ENCODE assay signal across 1 cellular context in the genomic region with DNA sequence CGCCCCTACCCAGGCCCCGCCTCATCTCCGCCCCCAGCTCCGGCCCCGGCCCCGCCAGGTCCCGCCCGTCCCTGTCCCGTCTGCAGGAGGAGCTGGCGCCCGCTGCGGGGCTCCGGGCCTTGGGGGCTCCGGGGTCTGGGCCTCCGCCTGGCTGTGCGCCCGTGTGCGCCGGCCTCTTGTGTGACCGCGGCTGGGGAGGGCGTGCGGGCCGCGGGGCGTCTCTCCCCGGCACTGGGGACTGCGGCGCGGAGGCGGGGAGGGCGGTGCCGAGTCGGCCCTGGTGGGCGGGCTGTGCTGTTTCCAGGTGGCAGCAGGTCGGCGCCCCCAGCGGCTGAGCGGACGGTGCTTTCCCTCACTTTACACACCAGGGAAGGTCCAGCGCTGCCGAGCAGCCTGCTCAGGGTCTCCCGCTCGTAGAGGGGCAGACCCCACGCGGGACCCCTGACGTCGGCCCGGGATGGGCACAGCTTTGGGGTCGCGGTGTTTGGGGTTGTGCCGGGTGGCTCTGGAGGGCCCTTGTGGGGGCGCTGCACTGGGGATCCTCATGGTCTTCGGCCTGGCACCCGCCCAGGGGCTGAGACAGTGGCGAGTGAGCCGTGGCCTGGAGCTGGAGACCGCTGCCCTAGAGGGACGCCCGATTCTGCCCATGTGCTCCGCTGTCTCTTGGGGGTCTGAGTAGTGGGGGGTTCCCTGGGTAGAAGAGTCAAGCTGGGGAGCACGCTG.
A peak's percentile ranks its signal among the peaks of the same experiment; 100 is the strongest.
TF ChIP-seq lines count a peak whose summit lies in the region.

No MANE protein-coding gene starts in this region.

TF ChIP-seq in K562, 482 proteins besides CTCF, POLR2A, EP300 and RAD21 (continues in another document):
- no peak for TF ChIP-seq ZFP36 (IDR thresholded peaks at IDR 0.05; ENCODE audit: low read depth, low read length, partially characterized antibody)
- no peak for TF ChIP-seq XRCC3 (IDR thresholded peaks at IDR 0.05)
- TF ChIP-seq CHD2 (IDR thresholded peaks at IDR 0.05; ENCODE audit: low read depth, low read length), result no peak
- no peak for TF ChIP-seq PHF20 (IDR thresholded peaks at IDR 0.05; ENCODE audit: partially characterized antibody)
- TF ChIP-seq MAFK (IDR thresholded peaks at IDR 0.05; ENCODE audit: low read length), result no peak
- TF ChIP-seq NR2C2 (CRISPR knock-in tag; IDR thresholded peaks at IDR 0.05), result 0 out of 2 replicates have a peak, but pooled peaks have one; percentile 39
- no peak for TF ChIP-seq NR2C2 (tag; IDR thresholded peaks at IDR 0.05)
- TF ChIP-seq CHD1 (IDR thresholded peaks at IDR 0.05; ENCODE audit: low read length), result no peak
- TF ChIP-seq NR4A1 (CRISPR knock-in tag; IDR thresholded peaks at IDR 0.05), result no peak
- TF ChIP-seq NR4A1 (tag; IDR thresholded peaks at IDR 0.05), result no peak
- TF ChIP-seq SRSF1 (IDR thresholded peaks at IDR 0.05; ENCODE audit: low read depth, low read length), result no peak
- TF ChIP-seq, protein P1, sequence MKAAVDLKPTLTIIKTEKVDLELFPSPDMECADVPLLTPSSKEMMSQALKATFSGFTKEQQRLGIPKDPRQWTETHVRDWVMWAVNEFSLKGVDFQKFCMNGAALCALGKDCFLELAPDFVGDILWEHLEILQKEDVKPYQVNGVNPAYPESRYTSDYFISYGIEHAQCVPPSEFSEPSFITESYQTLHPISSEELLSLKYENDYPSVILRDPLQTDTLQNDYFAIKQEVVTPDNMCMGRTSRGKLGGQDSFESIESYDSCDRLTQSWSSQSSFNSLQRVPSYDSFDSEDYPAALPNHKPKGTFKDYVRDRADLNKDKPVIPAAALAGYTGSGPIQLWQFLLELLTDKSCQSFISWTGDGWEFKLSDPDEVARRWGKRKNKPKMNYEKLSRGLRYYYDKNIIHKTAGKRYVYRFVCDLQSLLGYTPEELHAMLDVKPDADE (conservative IDR thresholded peaks at IDR 0.05; ENCODE audit: control insufficient read depth, low read depth, low read length), result 0 out of 2 replicates have a peak, but pooled peaks have one; percentile 37
- TF ChIP-seq, protein P2, sequence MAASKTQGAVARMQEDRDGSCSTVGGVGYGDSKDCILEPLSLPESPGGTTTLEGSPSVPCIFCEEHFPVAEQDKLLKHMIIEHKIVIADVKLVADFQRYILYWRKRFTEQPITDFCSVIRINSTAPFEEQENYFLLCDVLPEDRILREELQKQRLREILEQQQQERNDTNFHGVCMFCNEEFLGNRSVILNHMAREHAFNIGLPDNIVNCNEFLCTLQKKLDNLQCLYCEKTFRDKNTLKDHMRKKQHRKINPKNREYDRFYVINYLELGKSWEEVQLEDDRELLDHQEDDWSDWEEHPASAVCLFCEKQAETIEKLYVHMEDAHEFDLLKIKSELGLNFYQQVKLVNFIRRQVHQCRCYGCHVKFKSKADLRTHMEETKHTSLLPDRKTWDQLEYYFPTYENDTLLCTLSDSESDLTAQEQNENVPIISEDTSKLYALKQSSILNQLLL (CRISPR knock-in tag; IDR thresholded peaks at IDR 0.05; ENCODE audit: borderline replicate concordance), result no peak
- no peak for TF ChIP-seq PHB (CRISPR knock-in tag; IDR thresholded peaks at IDR 0.05)
- TF ChIP-seq, protein P3, sequence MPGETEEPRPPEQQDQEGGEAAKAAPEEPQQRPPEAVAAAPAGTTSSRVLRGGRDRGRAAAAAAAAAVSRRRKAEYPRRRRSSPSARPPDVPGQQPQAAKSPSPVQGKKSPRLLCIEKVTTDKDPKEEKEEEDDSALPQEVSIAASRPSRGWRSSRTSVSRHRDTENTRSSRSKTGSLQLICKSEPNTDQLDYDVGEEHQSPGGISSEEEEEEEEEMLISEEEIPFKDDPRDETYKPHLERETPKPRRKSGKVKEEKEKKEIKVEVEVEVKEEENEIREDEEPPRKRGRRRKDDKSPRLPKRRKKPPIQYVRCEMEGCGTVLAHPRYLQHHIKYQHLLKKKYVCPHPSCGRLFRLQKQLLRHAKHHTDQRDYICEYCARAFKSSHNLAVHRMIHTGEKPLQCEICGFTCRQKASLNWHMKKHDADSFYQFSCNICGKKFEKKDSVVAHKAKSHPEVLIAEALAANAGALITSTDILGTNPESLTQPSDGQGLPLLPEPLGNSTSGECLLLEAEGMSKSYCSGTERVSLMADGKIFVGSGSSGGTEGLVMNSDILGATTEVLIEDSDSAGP (CRISPR knock-in tag; IDR thresholded peaks at IDR 0.05), result no peak
- TF ChIP-seq, protein P4, sequence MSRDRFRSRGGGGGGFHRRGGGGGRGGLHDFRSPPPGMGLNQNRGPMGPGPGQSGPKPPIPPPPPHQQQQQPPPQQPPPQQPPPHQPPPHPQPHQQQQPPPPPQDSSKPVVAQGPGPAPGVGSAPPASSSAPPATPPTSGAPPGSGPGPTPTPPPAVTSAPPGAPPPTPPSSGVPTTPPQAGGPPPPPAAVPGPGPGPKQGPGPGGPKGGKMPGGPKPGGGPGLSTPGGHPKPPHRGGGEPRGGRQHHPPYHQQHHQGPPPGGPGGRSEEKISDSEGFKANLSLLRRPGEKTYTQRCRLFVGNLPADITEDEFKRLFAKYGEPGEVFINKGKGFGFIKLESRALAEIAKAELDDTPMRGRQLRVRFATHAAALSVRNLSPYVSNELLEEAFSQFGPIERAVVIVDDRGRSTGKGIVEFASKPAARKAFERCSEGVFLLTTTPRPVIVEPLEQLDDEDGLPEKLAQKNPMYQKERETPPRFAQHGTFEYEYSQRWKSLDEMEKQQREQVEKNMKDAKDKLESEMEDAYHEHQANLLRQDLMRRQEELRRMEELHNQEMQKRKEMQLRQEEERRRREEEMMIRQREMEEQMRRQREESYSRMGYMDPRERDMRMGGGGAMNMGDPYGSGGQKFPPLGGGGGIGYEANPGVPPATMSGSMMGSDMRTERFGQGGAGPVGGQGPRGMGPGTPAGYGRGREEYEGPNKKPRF (IDR thresholded peaks at IDR 0.05; ENCODE audit: low read depth, low read length), result no peak
- TF ChIP-seq FOXP1 (CRISPR knock-in tag; IDR thresholded peaks at IDR 0.05), result no peak; the same call in 1 of the 2 replicates
- TF ChIP-seq ADNP (tag; IDR thresholded peaks at IDR 0.05), result no peak
- TF ChIP-seq MYBL2 (IDR thresholded peaks at IDR 0.05; ENCODE audit: low read depth), result no peak
- no peak for TF ChIP-seq MYBL2 (CRISPR knock-in tag; IDR thresholded peaks at IDR 0.05; ENCODE audit: borderline replicate concordance)
- TF ChIP-seq, protein P5, sequence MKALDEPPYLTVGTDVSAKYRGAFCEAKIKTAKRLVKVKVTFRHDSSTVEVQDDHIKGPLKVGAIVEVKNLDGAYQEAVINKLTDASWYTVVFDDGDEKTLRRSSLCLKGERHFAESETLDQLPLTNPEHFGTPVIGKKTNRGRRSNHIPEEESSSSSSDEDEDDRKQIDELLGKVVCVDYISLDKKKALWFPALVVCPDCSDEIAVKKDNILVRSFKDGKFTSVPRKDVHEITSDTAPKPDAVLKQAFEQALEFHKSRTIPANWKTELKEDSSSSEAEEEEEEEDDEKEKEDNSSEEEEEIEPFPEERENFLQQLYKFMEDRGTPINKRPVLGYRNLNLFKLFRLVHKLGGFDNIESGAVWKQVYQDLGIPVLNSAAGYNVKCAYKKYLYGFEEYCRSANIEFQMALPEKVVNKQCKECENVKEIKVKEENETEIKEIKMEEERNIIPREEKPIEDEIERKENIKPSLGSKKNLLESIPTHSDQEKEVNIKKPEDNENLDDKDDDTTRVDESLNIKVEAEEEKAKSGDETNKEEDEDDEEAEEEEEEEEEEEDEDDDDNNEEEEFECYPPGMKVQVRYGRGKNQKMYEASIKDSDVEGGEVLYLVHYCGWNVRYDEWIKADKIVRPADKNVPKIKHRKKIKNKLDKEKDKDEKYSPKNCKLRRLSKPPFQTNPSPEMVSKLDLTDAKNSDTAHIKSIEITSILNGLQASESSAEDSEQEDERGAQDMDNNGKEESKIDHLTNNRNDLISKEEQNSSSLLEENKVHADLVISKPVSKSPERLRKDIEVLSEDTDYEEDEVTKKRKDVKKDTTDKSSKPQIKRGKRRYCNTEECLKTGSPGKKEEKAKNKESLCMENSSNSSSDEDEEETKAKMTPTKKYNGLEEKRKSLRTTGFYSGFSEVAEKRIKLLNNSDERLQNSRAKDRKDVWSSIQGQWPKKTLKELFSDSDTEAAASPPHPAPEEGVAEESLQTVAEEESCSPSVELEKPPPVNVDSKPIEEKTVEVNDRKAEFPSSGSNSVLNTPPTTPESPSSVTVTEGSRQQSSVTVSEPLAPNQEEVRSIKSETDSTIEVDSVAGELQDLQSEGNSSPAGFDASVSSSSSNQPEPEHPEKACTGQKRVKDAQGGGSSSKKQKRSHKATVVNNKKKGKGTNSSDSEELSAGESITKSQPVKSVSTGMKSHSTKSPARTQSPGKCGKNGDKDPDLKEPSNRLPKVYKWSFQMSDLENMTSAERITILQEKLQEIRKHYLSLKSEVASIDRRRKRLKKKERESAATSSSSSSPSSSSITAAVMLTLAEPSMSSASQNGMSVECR (CRISPR knock-in tag; IDR thresholded peaks at IDR 0.05), result peak; percentile 63
- TF ChIP-seq SMAD1 (IDR thresholded peaks at IDR 0.05; ENCODE audit: low read depth, low read length, partially characterized antibody), result no peak
- no peak for TF ChIP-seq NELFE (IDR thresholded peaks at IDR 0.05; ENCODE audit: insufficient read depth, insufficient read length)
- TF ChIP-seq ZNF644 (tag; IDR thresholded peaks at IDR 0.05; ENCODE audit: low read depth), result no peak
- peak; percentile 61 for TF ChIP-seq NFIC (IDR thresholded peaks at IDR 0.05)
- TF ChIP-seq SAFB2 (IDR thresholded peaks at IDR 0.05; ENCODE audit: borderline replicate concordance, low read depth, low read length, severe bottlenecking), result no peak
- TF ChIP-seq PCBP1 (IDR thresholded peaks at IDR 0.05; ENCODE audit: low read depth, low read length, poor library complexity, severe bottlenecking), result no peak
- TF ChIP-seq, protein P6, sequence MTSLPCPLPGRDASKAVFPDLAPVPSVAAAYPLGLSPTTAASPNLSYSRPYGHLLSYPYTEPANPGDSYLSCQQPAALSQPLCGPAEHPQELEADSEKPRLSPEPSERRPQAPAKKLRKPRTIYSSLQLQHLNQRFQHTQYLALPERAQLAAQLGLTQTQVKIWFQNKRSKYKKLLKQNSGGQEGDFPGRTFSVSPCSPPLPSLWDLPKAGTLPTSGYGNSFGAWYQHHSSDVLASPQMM (CRISPR knock-in tag; IDR thresholded peaks at IDR 0.05), result no peak
- no peak for TF ChIP-seq ZKSCAN8 (CRISPR knock-in tag; IDR thresholded peaks at IDR 0.05)
- peak; percentile 21 for TF ChIP-seq CXXC5 (CRISPR knock-in tag; IDR thresholded peaks at IDR 0.05)
- no peak for TF ChIP-seq ZNF175 (CRISPR knock-in tag; IDR thresholded peaks at IDR 0.05; ENCODE audit: low read depth)
- TF ChIP-seq, protein P7, sequence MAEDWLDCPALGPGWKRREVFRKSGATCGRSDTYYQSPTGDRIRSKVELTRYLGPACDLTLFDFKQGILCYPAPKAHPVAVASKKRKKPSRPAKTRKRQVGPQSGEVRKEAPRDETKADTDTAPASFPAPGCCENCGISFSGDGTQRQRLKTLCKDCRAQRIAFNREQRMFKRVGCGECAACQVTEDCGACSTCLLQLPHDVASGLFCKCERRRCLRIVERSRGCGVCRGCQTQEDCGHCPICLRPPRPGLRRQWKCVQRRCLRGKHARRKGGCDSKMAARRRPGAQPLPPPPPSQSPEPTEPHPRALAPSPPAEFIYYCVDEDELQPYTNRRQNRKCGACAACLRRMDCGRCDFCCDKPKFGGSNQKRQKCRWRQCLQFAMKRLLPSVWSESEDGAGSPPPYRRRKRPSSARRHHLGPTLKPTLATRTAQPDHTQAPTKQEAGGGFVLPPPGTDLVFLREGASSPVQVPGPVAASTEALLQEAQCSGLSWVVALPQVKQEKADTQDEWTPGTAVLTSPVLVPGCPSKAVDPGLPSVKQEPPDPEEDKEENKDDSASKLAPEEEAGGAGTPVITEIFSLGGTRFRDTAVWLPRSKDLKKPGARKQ (CRISPR knock-in tag; IDR thresholded peaks at IDR 0.05), result no peak
- no peak for TF ChIP-seq ZZZ3 (IDR thresholded peaks at IDR 0.05)
- no peak for TF ChIP-seq BACH1 (tag; IDR thresholded peaks at IDR 0.05)
- TF ChIP-seq ASH1L (IDR thresholded peaks at IDR 0.05; ENCODE audit: borderline replicate concordance, low read depth, partially characterized antibody), result no peak
- TF ChIP-seq, protein P8, sequence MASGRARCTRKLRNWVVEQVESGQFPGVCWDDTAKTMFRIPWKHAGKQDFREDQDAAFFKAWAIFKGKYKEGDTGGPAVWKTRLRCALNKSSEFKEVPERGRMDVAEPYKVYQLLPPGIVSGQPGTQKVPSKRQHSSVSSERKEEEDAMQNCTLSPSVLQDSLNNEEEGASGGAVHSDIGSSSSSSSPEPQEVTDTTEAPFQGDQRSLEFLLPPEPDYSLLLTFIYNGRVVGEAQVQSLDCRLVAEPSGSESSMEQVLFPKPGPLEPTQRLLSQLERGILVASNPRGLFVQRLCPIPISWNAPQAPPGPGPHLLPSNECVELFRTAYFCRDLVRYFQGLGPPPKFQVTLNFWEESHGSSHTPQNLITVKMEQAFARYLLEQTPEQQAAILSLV (tag; IDR thresholded peaks at IDR 0.05), result no peak
- TF ChIP-seq, protein P9, sequence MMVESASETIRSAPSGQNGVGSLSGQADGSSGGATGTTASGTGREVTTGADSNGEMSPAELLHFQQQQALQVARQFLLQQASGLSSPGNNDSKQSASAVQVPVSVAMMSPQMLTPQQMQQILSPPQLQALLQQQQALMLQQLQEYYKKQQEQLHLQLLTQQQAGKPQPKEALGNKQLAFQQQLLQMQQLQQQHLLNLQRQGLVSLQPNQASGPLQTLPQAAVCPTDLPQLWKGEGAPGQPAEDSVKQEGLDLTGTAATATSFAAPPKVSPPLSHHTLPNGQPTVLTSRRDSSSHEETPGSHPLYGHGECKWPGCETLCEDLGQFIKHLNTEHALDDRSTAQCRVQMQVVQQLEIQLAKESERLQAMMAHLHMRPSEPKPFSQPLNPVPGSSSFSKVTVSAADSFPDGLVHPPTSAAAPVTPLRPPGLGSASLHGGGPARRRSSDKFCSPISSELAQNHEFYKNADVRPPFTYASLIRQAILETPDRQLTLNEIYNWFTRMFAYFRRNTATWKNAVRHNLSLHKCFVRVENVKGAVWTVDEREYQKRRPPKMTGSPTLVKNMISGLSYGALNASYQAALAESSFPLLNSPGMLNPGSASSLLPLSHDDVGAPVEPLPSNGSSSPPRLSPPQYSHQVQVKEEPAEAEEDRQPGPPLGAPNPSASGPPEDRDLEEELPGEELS (CRISPR knock-in tag; IDR thresholded peaks at IDR 0.05; ENCODE audit: borderline replicate concordance), result peak; percentile 37; the same call in 1 of the 2 replicates
- TF ChIP-seq, protein P10, sequence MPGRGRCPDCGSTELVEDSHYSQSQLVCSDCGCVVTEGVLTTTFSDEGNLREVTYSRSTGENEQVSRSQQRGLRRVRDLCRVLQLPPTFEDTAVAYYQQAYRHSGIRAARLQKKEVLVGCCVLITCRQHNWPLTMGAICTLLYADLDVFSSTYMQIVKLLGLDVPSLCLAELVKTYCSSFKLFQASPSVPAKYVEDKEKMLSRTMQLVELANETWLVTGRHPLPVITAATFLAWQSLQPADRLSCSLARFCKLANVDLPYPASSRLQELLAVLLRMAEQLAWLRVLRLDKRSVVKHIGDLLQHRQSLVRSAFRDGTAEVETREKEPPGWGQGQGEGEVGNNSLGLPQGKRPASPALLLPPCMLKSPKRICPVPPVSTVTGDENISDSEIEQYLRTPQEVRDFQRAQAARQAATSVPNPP (IDR thresholded peaks at IDR 0.05; ENCODE audit: borderline replicate concordance, insufficient read depth, insufficient read length), result no peak
- no peak for TF ChIP-seq ZBTB17 (CRISPR knock-in tag; IDR thresholded peaks at IDR 0.05)
- TF ChIP-seq, protein P11, sequence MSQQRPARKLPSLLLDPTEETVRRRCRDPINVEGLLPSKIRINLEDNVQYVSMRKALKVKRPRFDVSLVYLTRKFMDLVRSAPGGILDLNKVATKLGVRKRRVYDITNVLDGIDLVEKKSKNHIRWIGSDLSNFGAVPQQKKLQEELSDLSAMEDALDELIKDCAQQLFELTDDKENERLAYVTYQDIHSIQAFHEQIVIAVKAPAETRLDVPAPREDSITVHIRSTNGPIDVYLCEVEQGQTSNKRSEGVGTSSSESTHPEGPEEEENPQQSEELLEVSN (IDR thresholded peaks at IDR 0.05; ENCODE audit: borderline replicate concordance in 1 of 2, extremely low read depth in 1 of 2, insufficient read depth in 1 of 2, insufficient read length in 1 of 2, low read depth in 1 of 2, low read length in 1 of 2, poor library complexity in 1 of 2, severe bottlenecking in 1 of 2), result no peak
- TF ChIP-seq MED1 (CRISPR knock-in tag; IDR thresholded peaks at IDR 0.05; ENCODE audit: borderline replicate concordance), result no peak
